In genomic region chr10:122113161-122113944, GRCh38 we compare ENCODE assay signal across 1 cellular context.
TF ChIP-seq lines count a peak whose summit lies in the region.

No MANE protein-coding gene starts in this region.

TF ChIP-seq in HepG2, 621 proteins besides CTCF, POLR2A, EP300 and RAD21 (continued from another document and continues in another):
- TF ChIP-seq, protein P1, sequence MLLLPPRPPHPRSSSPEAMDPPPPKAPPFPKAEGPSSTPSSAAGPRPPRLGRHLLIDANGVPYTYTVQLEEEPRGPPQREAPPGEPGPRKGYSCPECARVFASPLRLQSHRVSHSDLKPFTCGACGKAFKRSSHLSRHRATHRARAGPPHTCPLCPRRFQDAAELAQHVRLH (CRISPR knock-in tag; IDR thresholded peaks at IDR 0.05; ENCODE audit: borderline replicate concordance, low read depth): 0 out of 2 replicates have a peak, but pooled peaks have one; percentile 6
- TF ChIP-seq SNAPC4 (CRISPR knock-in tag; IDR thresholded peaks at IDR 0.05): peak; percentile 92
- TF ChIP-seq, protein P2, sequence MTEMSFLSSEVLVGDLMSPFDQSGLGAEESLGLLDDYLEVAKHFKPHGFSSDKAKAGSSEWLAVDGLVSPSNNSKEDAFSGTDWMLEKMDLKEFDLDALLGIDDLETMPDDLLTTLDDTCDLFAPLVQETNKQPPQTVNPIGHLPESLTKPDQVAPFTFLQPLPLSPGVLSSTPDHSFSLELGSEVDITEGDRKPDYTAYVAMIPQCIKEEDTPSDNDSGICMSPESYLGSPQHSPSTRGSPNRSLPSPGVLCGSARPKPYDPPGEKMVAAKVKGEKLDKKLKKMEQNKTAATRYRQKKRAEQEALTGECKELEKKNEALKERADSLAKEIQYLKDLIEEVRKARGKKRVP (CRISPR knock-in tag; IDR thresholded peaks at IDR 0.05): peak in 1 of 2 experiments; percentile 86; a peak in 2 of 4 replicates
- TF ChIP-seq, protein P3, sequence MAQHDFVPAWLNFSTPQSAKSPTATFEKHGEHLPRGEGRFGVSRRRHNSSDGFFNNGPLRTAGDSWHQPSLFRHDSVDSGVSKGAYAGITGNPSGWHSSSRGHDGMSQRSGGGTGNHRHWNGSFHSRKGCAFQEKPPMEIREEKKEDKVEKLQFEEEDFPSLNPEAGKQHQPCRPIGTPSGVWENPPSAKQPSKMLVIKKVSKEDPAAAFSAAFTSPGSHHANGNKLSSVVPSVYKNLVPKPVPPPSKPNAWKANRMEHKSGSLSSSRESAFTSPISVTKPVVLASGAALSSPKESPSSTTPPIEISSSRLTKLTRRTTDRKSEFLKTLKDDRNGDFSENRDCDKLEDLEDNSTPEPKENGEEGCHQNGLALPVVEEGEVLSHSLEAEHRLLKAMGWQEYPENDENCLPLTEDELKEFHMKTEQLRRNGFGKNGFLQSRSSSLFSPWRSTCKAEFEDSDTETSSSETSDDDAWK (CRISPR knock-in tag; IDR thresholded peaks at IDR 0.05): no peak
- TF ChIP-seq ZMAT5 (CRISPR knock-in tag; IDR thresholded peaks at IDR 0.05; ENCODE audit: borderline replicate concordance, low read depth): no peak
- TF ChIP-seq ZNF556 (CRISPR knock-in tag; IDR thresholded peaks at IDR 0.05; ENCODE audit: borderline replicate concordance): no peak; the same call in 1 of the 2 replicates
- peak; percentile 44; the same call in 1 of the 2 replicates for TF ChIP-seq CBFB (CRISPR knock-in tag; IDR thresholded peaks at IDR 0.05)
- TF ChIP-seq PLRG1 (conservative IDR thresholded peaks at IDR 0.05): no peak
- TF ChIP-seq SIN3B (IDR thresholded peaks at IDR 0.05; ENCODE audit: low read length): no peak
- TF ChIP-seq ZNF367 (CRISPR knock-in tag; IDR thresholded peaks at IDR 0.05; ENCODE audit: borderline replicate concordance): peak; percentile 81; the same call in 1 of the 2 replicates
- TF ChIP-seq FOXP4 (CRISPR knock-in tag; IDR thresholded peaks at IDR 0.05): 0 out of 2 replicates have a peak, but pooled peaks have one; percentile 10
- 0 out of 2 replicates have a peak, but pooled peaks have one; percentile 42 for TF ChIP-seq ZBTB34 (CRISPR knock-in tag; IDR thresholded peaks at IDR 0.05)
- TF ChIP-seq BRCA1 (CRISPR knock-in tag; IDR thresholded peaks at IDR 0.05): no peak
- TF ChIP-seq ZNF343 (CRISPR knock-in tag; IDR thresholded peaks at IDR 0.05): peak; percentile 83
- TF ChIP-seq SIN3A (IDR thresholded peaks at IDR 0.05; ENCODE audit: borderline replicate concordance, low read depth, low read length): no peak
- TF ChIP-seq ZNF292 (CRISPR knock-in tag; IDR thresholded peaks at IDR 0.05; ENCODE audit: borderline replicate concordance, low read depth): no peak
- TF ChIP-seq IKZF1 (IDR thresholded peaks at IDR 0.05): no peak
- no peak for TF ChIP-seq MAFK (conservative IDR thresholded peaks at IDR 0.05 in 1 of 2, IDR thresholded peaks at IDR 0.05 in 1 of 2; ENCODE audit: low read length in 2 of 2)
- no peak; the same call in 1 of the 2 replicates for TF ChIP-seq REPIN1 (CRISPR knock-in tag; IDR thresholded peaks at IDR 0.05; ENCODE audit: borderline replicate concordance, low read depth)
- TF ChIP-seq, protein P4, sequence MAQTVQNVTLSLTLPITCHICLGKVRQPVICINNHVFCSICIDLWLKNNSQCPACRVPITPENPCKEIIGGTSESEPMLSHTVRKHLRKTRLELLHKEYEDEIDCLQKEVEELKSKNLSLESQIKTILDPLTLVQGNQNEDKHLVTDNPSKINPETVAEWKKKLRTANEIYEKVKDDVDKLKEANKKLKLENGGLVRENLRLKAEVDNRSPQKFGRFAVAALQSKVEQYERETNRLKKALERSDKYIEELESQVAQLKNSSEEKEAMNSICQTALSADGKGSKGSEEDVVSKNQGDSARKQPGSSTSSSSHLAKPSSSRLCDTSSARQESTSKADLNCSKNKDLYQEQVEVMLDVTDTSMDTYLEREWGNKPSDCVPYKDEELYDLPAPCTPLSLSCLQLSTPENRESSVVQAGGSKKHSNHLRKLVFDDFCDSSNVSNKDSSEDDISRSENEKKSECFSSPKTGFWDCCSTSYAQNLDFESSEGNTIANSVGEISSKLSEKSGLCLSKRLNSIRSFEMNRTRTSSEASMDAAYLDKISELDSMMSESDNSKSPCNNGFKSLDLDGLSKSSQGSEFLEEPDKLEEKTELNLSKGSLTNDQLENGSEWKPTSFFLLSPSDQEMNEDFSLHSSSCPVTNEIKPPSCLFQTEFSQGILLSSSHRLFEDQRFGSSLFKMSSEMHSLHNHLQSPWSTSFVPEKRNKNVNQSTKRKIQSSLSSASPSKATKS (CRISPR knock-in tag; IDR thresholded peaks at IDR 0.05): no peak
- no peak for TF ChIP-seq RBM39 (IDR thresholded peaks at IDR 0.05; ENCODE audit: low read depth, low read length, poor library complexity, severe bottlenecking)
- TF ChIP-seq ZNF510 (CRISPR knock-in tag; IDR thresholded peaks at IDR 0.05; ENCODE audit: low read depth): peak; percentile 50; the same call in 1 of the 2 replicates
- TF ChIP-seq, protein P5, sequence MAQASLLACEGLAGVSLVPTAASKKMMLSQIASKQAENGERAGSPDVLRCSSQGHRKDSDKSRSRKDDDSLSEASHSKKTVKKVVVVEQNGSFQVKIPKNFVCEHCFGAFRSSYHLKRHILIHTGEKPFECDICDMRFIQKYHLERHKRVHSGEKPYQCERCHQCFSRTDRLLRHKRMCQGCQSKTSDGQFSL (CRISPR knock-in tag; IDR thresholded peaks at IDR 0.05): no peak
- no peak for TF ChIP-seq ZNF557 (CRISPR knock-in tag; IDR thresholded peaks at IDR 0.05)
- TF ChIP-seq RORA (CRISPR knock-in tag; IDR thresholded peaks at IDR 0.05): no peak
- TF ChIP-seq TBP (CRISPR knock-in tag; IDR thresholded peaks at IDR 0.05): no peak
- no peak for TF ChIP-seq ADNP (CRISPR knock-in tag; IDR thresholded peaks at IDR 0.05)
- TF ChIP-seq ZNF841 (CRISPR knock-in tag; IDR thresholded peaks at IDR 0.05; ENCODE audit: borderline replicate concordance): peak; percentile 67; the same call in 1 of the 2 replicates
- 0 out of 2 replicates have a peak, but pooled peaks have one; percentile 8 for TF ChIP-seq SMC3 (IDR thresholded peaks at IDR 0.05; ENCODE audit: low read length)
- no peak for TF ChIP-seq ISX (CRISPR knock-in tag; conservative IDR thresholded peaks at IDR 0.05)
- no peak for TF ChIP-seq ZNF260 (CRISPR knock-in tag; IDR thresholded peaks at IDR 0.05; ENCODE audit: borderline replicate concordance, low read depth)
- TF ChIP-seq, protein P6, sequence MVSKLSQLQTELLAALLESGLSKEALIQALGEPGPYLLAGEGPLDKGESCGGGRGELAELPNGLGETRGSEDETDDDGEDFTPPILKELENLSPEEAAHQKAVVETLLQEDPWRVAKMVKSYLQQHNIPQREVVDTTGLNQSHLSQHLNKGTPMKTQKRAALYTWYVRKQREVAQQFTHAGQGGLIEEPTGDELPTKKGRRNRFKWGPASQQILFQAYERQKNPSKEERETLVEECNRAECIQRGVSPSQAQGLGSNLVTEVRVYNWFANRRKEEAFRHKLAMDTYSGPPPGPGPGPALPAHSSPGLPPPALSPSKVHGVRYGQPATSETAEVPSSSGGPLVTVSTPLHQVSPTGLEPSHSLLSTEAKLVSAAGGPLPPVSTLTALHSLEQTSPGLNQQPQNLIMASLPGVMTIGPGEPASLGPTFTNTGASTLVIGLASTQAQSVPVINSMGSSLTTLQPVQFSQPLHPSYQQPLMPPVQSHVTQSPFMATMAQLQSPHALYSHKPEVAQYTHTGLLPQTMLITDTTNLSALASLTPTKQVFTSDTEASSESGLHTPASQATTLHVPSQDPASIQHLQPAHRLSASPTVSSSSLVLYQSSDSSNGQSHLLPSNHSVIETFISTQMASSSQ (IDR thresholded peaks at IDR 0.05; ENCODE audit: low read depth): no peak
- TF ChIP-seq, protein P6 (CRISPR knock-in tag; IDR thresholded peaks at IDR 0.05; ENCODE audit: borderline replicate concordance): peak; percentile 50; the same call in 1 of the 2 replicates
- TF ChIP-seq KDM6A (CRISPR knock-in tag; IDR thresholded peaks at IDR 0.05; ENCODE audit: low read depth): no peak
- no peak for TF ChIP-seq SOX5 (CRISPR knock-in tag; IDR thresholded peaks at IDR 0.05; ENCODE audit: borderline replicate concordance)
- TF ChIP-seq U2AF1 (optimal IDR thresholded peaks at IDR 0.05; ENCODE audit: low read depth, low read length): peak; percentile 70
- TF ChIP-seq, protein P7, sequence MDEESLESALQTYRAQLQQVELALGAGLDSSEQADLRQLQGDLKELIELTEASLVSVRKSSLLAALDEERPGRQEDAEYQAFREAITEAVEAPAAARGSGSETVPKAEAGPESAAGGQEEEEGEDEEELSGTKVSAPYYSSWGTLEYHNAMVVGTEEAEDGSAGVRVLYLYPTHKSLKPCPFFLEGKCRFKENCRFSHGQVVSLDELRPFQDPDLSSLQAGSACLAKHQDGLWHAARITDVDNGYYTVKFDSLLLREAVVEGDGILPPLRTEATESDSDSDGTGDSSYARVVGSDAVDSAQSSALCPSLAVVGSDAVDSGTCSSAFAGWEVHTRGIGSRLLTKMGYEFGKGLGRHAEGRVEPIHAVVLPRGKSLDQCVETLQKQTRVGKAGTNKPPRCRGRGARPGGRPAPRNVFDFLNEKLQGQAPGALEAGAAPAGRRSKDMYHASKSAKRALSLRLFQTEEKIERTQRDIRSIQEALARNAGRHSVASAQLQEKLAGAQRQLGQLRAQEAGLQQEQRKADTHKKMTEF (CRISPR knock-in tag; IDR thresholded peaks at IDR 0.05): peak; percentile 75; the same call in 1 of the 2 replicates
- peak; percentile 69; the same call in 1 of the 2 replicates for TF ChIP-seq REL (CRISPR knock-in tag; conservative IDR thresholded peaks at IDR 0.05)
